Comparison of ENCODE assay signal across 24 cellular contexts in the genomic region with DNA sequence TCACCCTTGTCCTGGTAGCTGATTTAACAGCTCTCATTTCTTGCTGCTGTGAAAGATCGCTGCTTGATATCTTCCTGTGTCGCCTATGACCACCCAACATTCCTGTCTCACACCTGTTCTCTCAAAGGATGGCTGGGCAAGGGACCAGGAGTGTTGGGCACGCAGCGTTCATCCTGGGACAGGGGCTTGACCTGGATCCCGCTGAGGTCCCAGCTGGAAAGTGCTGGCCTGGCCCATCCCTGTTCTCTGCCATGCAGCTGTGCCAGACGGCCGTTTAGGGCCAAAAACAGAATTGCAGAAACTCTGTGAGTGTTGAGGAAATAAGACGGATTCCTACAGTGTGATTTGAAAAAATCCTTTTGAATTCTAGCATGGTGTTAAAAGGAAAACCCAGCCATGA.
"Had no signal": no experiment of that assay in that cellular context is flagged by ENCODE, and none has a peak within 500 bp of the region (broad histone marks: within the 10 kb centered on the region; RNA-seq: fewer than 3 reads in every experiment).

No MANE protein-coding gene starts in this region.

- H3K27ac ChIP-seq: hepatocyte, left ventricle myocardium inferior, pancreas, prostate gland, sigmoid colon, spleen, testis, tibial nerve, upper lobe of left lung, vagina had no signal

- H3K79me2 ChIP-seq: hepatocyte had no signal

- H3K4me1 Mint-ChIP-seq: mesothelial cell of epicardium; naive B cell; natural killer cell; stimulated activated effector memory CD8-positive, alpha-beta T cell treated with anti-CD3 and anti-CD28 coated beads, Interleukin-12 subunit alpha, Interleukin-12 subunit beta, amount 100 ng/mL, for 72 hours had no signal

- ATAC-seq: natural killer cell; pancreas; right cardiac atrium; stimulated activated effector memory CD8-positive, alpha-beta T cell treated with anti-CD3 and anti-CD28 coated beads, Interleukin-12 subunit alpha, Interleukin-12 subunit beta, amount 100 ng/mL, for 72 hours had no signal

- H3K36me3 ChIP-seq: left ventricle myocardium inferior, pancreas, prostate gland, sigmoid colon, spleen, tibial nerve, upper lobe of left lung, vagina had no signal

- H3K4me2 ChIP-seq: hepatocyte had no signal

- H3K9me3 Mint-ChIP-seq: mesothelial cell of epicardium; natural killer cell; stimulated activated effector memory CD8-positive, alpha-beta T cell treated with anti-CD3 and anti-CD28 coated beads, Interleukin-12 subunit alpha, Interleukin-12 subunit beta, amount 100 ng/mL, for 72 hours; stimulated activated naive CD8-positive, alpha-beta T cell treated with anti-CD3 and anti-CD28 coated beads, Interleukin-15, Interleukin-2, amounts not matched to agents 100 ng/mL and 50 ng/mL, for 24 hours had no signal

- H3K27me3 ChIP-seq: hepatocyte, pancreas, sigmoid colon, testis, tibial nerve, upper lobe of left lung, vagina had no signal

- H3K9me3 ChIP-seq: left ventricle myocardium inferior, pancreas, prostate gland, sigmoid colon, spleen, testis, tibial nerve, upper lobe of left lung, vagina had no signal

- DNase-seq: islet precursor cell; left ventricle myocardium inferior; mesendoderm; naive B cell; natural killer cell; nucleus accumbens; pancreas; retina; right cardiac atrium; sigmoid colon; small intestine; spleen; stimulated activated CD4-positive, alpha-beta T cell treated with anti-CD3 and anti-CD28 coated beads, Interleukin-4, amount 100 ng/mL, for 24 hours; stimulated activated naive CD4-positive, alpha-beta T cell; testis; upper lobe of left lung had no signal

- H3K4me3 Mint-ChIP-seq: mesothelial cell of epicardium; naive B cell; natural killer cell; stimulated activated effector memory CD8-positive, alpha-beta T cell treated with anti-CD3 and anti-CD28 coated beads, Interleukin-12 subunit alpha, Interleukin-12 subunit beta, amount 100 ng/mL, for 72 hours; stimulated activated naive CD8-positive, alpha-beta T cell treated with anti-CD3 and anti-CD28 coated beads, Interleukin-15, Interleukin-2, amounts not matched to agents 100 ng/mL and 50 ng/mL, for 24 hours had no signal

- H3K27me3 Mint-ChIP-seq: naive B cell; stimulated activated naive CD8-positive, alpha-beta T cell treated with anti-CD3 and anti-CD28 coated beads, Interleukin-15, Interleukin-2, amounts not matched to agents 100 ng/mL and 50 ng/mL, for 24 hours had no signal

- H2AFZ ChIP-seq: hepatocyte had no signal

- H3K36me3 Mint-ChIP-seq: mesothelial cell of epicardium; naive B cell; natural killer cell; stimulated activated effector memory CD8-positive, alpha-beta T cell treated with anti-CD3 and anti-CD28 coated beads, Interleukin-12 subunit alpha, Interleukin-12 subunit beta, amount 100 ng/mL, for 72 hours had no signal

- H3K4me1 ChIP-seq: pancreas, prostate gland, spleen, testis, upper lobe of left lung, vagina had no signal

- H3K27ac Mint-ChIP-seq: mesothelial cell of epicardium; naive B cell; natural killer cell; stimulated activated effector memory CD8-positive, alpha-beta T cell treated with anti-CD3 and anti-CD28 coated beads, Interleukin-12 subunit alpha, Interleukin-12 subunit beta, amount 100 ng/mL, for 72 hours; stimulated activated naive CD8-positive, alpha-beta T cell treated with anti-CD3 and anti-CD28 coated beads, Interleukin-15, Interleukin-2, amounts not matched to agents 100 ng/mL and 50 ng/mL, for 24 hours had no signal

- H3K4me3 ChIP-seq: hepatocyte, left ventricle myocardium inferior, lung, pancreas, prostate gland, sigmoid colon, spleen, testis, tibial nerve, upper lobe of left lung, vagina had no signal
